In genomic region chr20:51624157-51624731, GRCh38 we compare ENCODE assay signal across 8 cellular contexts.
DNase-seq lines count a peak whose midpoint lies in the region; ATAC-seq lines count a peak whose summit lies in the region.

No MANE protein-coding gene starts in this region.

- intact Hi-C loops in Right ventricle myocardium superior (cut with DNase I), result no loop called here
- intact Hi-C loops in sciatic nerve (cut with DNase I), result no loop called here

- ATAC-seq in Right ventricle myocardium superior (ENCODE audit: poor library complexity) (peak; percentile 61), sciatic nerve (peak; percentile 58), GM19395 (IDR thresholded peaks at IDR 0.05; ENCODE audit: unreplicated experiment) (no peak)

- peak; percentile 28 for DNase-seq in GM04504 (ENCODE audit: low read depth)
- DNase-seq in HT-29 (ENCODE audit: low spot score), result peak; percentile 75
- peak; percentile 19 to 50 for DNase-seq in SHP77 (lab: John Stamatoyannopoulos, UW)
- peak; percentile 41 for DNase-seq in activated effector memory CD4-positive, alpha-beta T cell treated with Interleukin-2 at 50 U/mL for 16 hours
- DNase-seq in Right ventricle myocardium superior, result peak; percentile 70
- peak; percentile 75 for DNase-seq in sciatic nerve (ENCODE audit: low spot score)
- DNase-seq in DMS79 (lab: John Stamatoyannopoulos, UW), result no peak
